ENCODE assay signal across 13 cellular contexts in the genomic region with DNA sequence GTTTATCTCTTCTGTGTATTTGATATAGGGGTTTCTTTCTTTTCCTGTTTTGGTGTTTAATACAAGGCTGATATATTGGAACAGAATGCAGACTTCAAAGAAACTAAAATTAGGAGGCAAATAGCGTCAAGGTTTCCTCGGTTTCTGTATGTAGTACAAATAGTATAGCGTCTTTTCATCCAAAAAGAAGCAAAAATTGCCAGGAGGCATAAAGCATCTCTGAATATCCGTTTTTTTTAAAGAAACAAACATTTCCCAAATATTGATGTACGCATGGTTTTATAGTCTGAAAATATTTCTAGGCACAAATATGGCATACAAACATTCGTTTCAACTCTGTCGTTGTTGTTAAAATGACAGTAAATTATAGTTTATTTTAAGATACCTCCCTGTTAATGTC. TPM values are rescaled to one million over a fixed set of nuclear protein-coding genes. Genes with fewer than 3 reads are reported as not detected.
DNase-seq lines count a peak whose midpoint lies in the region; ATAC-seq and TF ChIP-seq lines count a peak whose summit lies in the region.
"Had no signal": no experiment of that assay in that cellular context is flagged by ENCODE, and none has a peak within 500 bp of the region (broad histone marks: within the 10 kb centered on the region; RNA-seq: fewer than 3 reads in every experiment).

No MANE protein-coding gene starts in this region.

- H3K4me1 Mint-ChIP-seq in activated T-cell treated with anti-CD3 and anti-CD28 coated beads, Interleukin-2, amount 50 U/mL, for 72 hours (ENCODE audit: low read depth), result peaks cover 21% of the 10 kb centered on the region
- H3K4me1 Mint-ChIP-seq in activated T-cell treated with anti-CD3 and anti-CD28 coated beads, Interleukin-2, amount 50 U/mL, for 24 hours (ENCODE audit: low read depth), result peaks cover 20% of the 10 kb centered on the region
- peaks cover 47% of the 10 kb centered on the region for H3K4me1 Mint-ChIP-seq in brain
- peaks cover 13 to 23% (median 14%) of the 10 kb centered on the region in 4 donors for H3K4me1 Mint-ChIP-seq in naive thymus-derived CD8-positive, alpha-beta T cell

- TF ChIP-seq RAD21 in neural cell (conservative IDR thresholded peaks at IDR 0.05), result no peak

- H3K27me3 ChIP-seq in neural cell (ENCODE audit: insufficient read depth, low read depth, low read length), result peaks cover 73% of the 10 kb centered on the region

- H3K79me2 ChIP-seq in neural cell (replicated peaks; ENCODE audit: insufficient read depth, low read length), result no peaks in the 10 kb centered on the region

- no peak overlapping the region for H2AFZ ChIP-seq in neural cell (ENCODE audit: low read depth, low read length)

- no peaks in the 10 kb centered on the region for H3K36me3 ChIP-seq in neural cell (ENCODE audit: insufficient read depth, low read length)
- H3K36me3 ChIP-seq: BLaER1 had no signal

- peaks cover 66% of the 10 kb centered on the region for H3K27me3 Mint-ChIP-seq in activated T-cell treated with anti-CD3 and anti-CD28 coated beads, Interleukin-2, amount 50 U/mL, for 72 hours (ENCODE audit: low read depth)
- H3K27me3 Mint-ChIP-seq in activated T-cell treated with anti-CD3 and anti-CD28 coated beads, Interleukin-2, amount 50 U/mL, for 24 hours, result peaks cover 66% of the 10 kb centered on the region
- H3K27me3 Mint-ChIP-seq in brain, result peaks cover 53% of the 10 kb centered on the region
- peaks cover 41 to 68% (median 58%) of the 10 kb centered on the region in 5 donors for H3K27me3 Mint-ChIP-seq in naive thymus-derived CD8-positive, alpha-beta T cell

- no peak overlapping the region for H3K9ac ChIP-seq in neural cell (ENCODE audit: low read length)
- H3K9ac ChIP-seq: BLaER1 had no signal

- H3K9me3 ChIP-seq in neural cell (ENCODE audit: low read length), result no peaks in the 10 kb centered on the region

- H4K20me1 ChIP-seq in neural cell (ENCODE audit: insufficient read depth), result no peaks in the 10 kb centered on the region

- no peak for TF ChIP-seq CTCF in brain (conservative IDR thresholded peaks at IDR 0.05)
- no peak for TF ChIP-seq CTCF in neural cell (IDR thresholded peaks at IDR 0.05; ENCODE audit: poor library complexity, severe bottlenecking)

- peaks cover 0 to 5% of the 10 kb centered on the region in 2 donors for H3K36me3 Mint-ChIP-seq in activated T-cell treated with anti-CD3 and anti-CD28 coated beads, Interleukin-2, amount 50 U/mL, for 72 hours (ENCODE audit: insufficient read depth in 2 of 2)
- H3K36me3 Mint-ChIP-seq in activated T-cell treated with anti-CD3 and anti-CD28 coated beads, Interleukin-2, amount 50 U/mL, for 24 hours (ENCODE audit: low read depth), result no peaks in the 10 kb centered on the region
- no peaks in the 10 kb centered on the region for H3K36me3 Mint-ChIP-seq in brain
- H3K36me3 Mint-ChIP-seq in naive thymus-derived CD8-positive, alpha-beta T cell, result peaks cover 0 to 16% (median 7%) of the 10 kb centered on the region in 3 donors
- H3K36me3 Mint-ChIP-seq: CD4-positive, CD25-positive, alpha-beta regulatory T cell had no signal

- no peaks in the 10 kb centered on the region for H3F3A ChIP-seq in neural cell (ENCODE audit: insufficient read depth, low read length, poor library complexity, severe bottlenecking)

- TF ChIP-seq EP300 in neural cell (conservative IDR thresholded peaks at IDR 0.05; ENCODE audit: poor library complexity, severe bottlenecking), result no peak

- peak overlapping the region in 1 of 2 donors; percentile 82 for H3K4me3 Mint-ChIP-seq in activated T-cell treated with anti-CD3 and anti-CD28 coated beads, Interleukin-2, amount 50 U/mL, for 72 hours
- H3K4me3 Mint-ChIP-seq in activated T-cell treated with anti-CD3 and anti-CD28 coated beads, Interleukin-2, amount 50 U/mL, for 24 hours, result no peak overlapping the region
- H3K4me3 Mint-ChIP-seq in brain, result peak overlapping the region in 3 of 5 experiments; percentile 13 to 74 (median 22)
- H3K4me3 Mint-ChIP-seq in naive thymus-derived CD8-positive, alpha-beta T cell, result peak overlapping the region in 2 of 10 donors; percentile 11 to 17

- POLR2A ChIA-PET in naive thymus-derived CD8-positive, alpha-beta T cell (lab: Charles Lee), result no interaction called here

- peak overlapping the region; percentile 91 for H3K27ac Mint-ChIP-seq in activated T-cell treated with anti-CD3 and anti-CD28 coated beads, Interleukin-2, amount 50 U/mL, for 72 hours
- H3K27ac Mint-ChIP-seq in activated T-cell treated with anti-CD3 and anti-CD28 coated beads, Interleukin-2, amount 50 U/mL, for 24 hours, result no peak overlapping the region
- no peak overlapping the region for H3K27ac Mint-ChIP-seq in brain
- H3K27ac Mint-ChIP-seq in naive thymus-derived CD8-positive, alpha-beta T cell, result no peak overlapping the region
- H3K27ac Mint-ChIP-seq: CD4-positive, CD25-positive, alpha-beta regulatory T cell had no signal

- no peak overlapping the region for H3K4me3 ChIP-seq in neural cell (ENCODE audit: low read length)
- H3K4me3 ChIP-seq: BLaER1 had no signal

- no peak for DNase-seq in activated T-cell treated with anti-CD3 and anti-CD28 coated beads, Interleukin-2, amount 50 U/mL, for 72 hours
- DNase-seq in activated T-cell treated with anti-CD3 and anti-CD28 coated beads, Interleukin-2, amount 50 U/mL, for 24 hours, result no peak
- DNase-seq in naive thymus-derived CD8-positive, alpha-beta T cell, result no peak
- DNase-seq in iPS-NIHi7 (ENCODE audit: extremely low spot score), result no peak
- DNase-seq in activated naive CD4-positive, alpha-beta T cell treated with Interleukin-2 at 50 U/mL for 16 hours, result no peak
- DNase-seq: AML-193; CD4-positive, CD25-positive, alpha-beta regulatory T cell; GF-D8 had no signal

- H3K9me3 Mint-ChIP-seq in activated T-cell treated with anti-CD3 and anti-CD28 coated beads, Interleukin-2, amount 50 U/mL, for 72 hours, result no peaks in the 10 kb centered on the region
- no peaks in the 10 kb centered on the region for H3K9me3 Mint-ChIP-seq in activated T-cell treated with anti-CD3 and anti-CD28 coated beads, Interleukin-2, amount 50 U/mL, for 24 hours
- peaks cover 0 to 8% (median 0%) of the 10 kb centered on the region in 5 experiments for H3K9me3 Mint-ChIP-seq in brain
- H3K9me3 Mint-ChIP-seq in naive thymus-derived CD8-positive, alpha-beta T cell, result peaks cover 0 to 9% (median 2%) of the 10 kb centered on the region in 9 donors

- no peak overlapping the region for H3K27ac ChIP-seq in neural cell (ENCODE audit: low read length)
- H3K27ac ChIP-seq: 22Rv1, BLaER1 had no signal

- no peak for ATAC-seq in activated T-cell treated with anti-CD3 and anti-CD28 coated beads, Interleukin-2, amount 50 U/mL, for 72 hours (replicated peaks in 1 of 2)
- ATAC-seq in naive thymus-derived CD8-positive, alpha-beta T cell, result no peak
- ATAC-seq: HCT116 had no signal

- H3K4me2 ChIP-seq in neural cell (ENCODE audit: low read length), result no peak overlapping the region
- H3K4me2 ChIP-seq: BLaER1 had no signal

- H3K9me2 ChIP-seq in neural cell (ENCODE audit: insufficient read depth, low read length), result no peaks in the 10 kb centered on the region

TF ChIP-seq in neural cell, 6 proteins besides CTCF, POLR2A, EP300 and RAD21:
- TF ChIP-seq EZH2 (IDR thresholded peaks at IDR 0.05; ENCODE audit: borderline replicate concordance, insufficient read depth, low read length, poor library complexity, severe bottlenecking) (no peak), POLR2AphosphoS5 (IDR thresholded peaks at IDR 0.05) (peak; percentile 25), REST (IDR thresholded peaks at IDR 0.05; ENCODE audit: borderline replicate concordance) (no peak)

RNA-seq across cellular contexts. Expression of gene PAX6, which starts 17.1 kb away (rescaled TPM):
- under 1 TPM; 0.46 to 0.76 TPM for total RNA-seq in activated T-cell treated with anti-CD3 and anti-CD28 coated beads, Interleukin-2, amount 50 U/mL, for 72 hours
- polyA plus RNA-seq in brain (ENCODE audit: insufficient read depth, low read depth, low replicate concordance), result 16.7 TPM
- 72.6 and 74.7 TPM in 2 replicates for polyA plus RNA-seq in neural cell
- polyA minus RNA-seq in neural cell, result 65.7 and 69.8 TPM in 2 replicates
- total RNA-seq in naive thymus-derived CD8-positive, alpha-beta T cell, result not detected
- under 1 TPM in 1 of 3 donors, not detected in 2; 0.05 TPM for polyA plus RNA-seq in naive thymus-derived CD8-positive, alpha-beta T cell
- total RNA-seq: CD4-positive, CD25-positive, alpha-beta regulatory T cell had no signal
- polyA plus RNA-seq: CD4-positive, CD25-positive, alpha-beta regulatory T cell had no signal

Comparison
In these comparisons a context has a peak if more than half of its experiments do, and no peak if none do; other contexts are left out.
1. RNA of gene PAX6, which starts 17.1 kb away (polyA plus RNA-seq): 72.6 to 74.7 TPM in neural cell and 16.7 TPM in brain (single experiment); 0.05 TPM in naive thymus-derived CD8-positive, alpha-beta T cell; every median in the first group is over 10 times any median in the second.